11 cellular contexts compared by ENCODE assay signal in genomic region chr13:45695198-45695730, GRCh38. TPM values are rescaled to one million over a fixed set of nuclear protein-coding genes. Genes with fewer than 3 reads are reported as not detected.
A peak's percentile ranks its signal among the peaks of the same experiment; 100 is the strongest.
DNase-seq lines count a peak whose midpoint lies in the region; ATAC-seq and TF ChIP-seq lines count a peak whose summit lies in the region.
"Had no signal": no experiment of that assay in that cellular context is flagged by ENCODE, and none has a peak within 500 bp of the region (broad histone marks: within the 10 kb centered on the region; RNA-seq: fewer than 3 reads in every experiment).

No MANE protein-coding gene starts in this region.

- H3K79me2 ChIP-seq in SK-N-SH (ENCODE audit: insufficient read depth): no peaks in the 10 kb centered on the region

- H3K4me3 ChIP-seq in esophagus muscularis mucosa (no peak overlapping the region), SK-N-SH (ENCODE audit: low read depth in 2 of 2, low read length in 1 of 2) (no peak overlapping the region)

- intact Hi-C loops in esophagus muscularis mucosa (cut with DNase I): no loop called here

- no peak for TF ChIP-seq POLR2A in esophagus muscularis mucosa (IDR thresholded peaks at IDR 0.05; ENCODE audit: low read depth)

- H3K9me2 ChIP-seq in SK-N-SH: no peaks in the 10 kb centered on the region

- no peak overlapping the region for H3K9ac ChIP-seq in SK-N-SH

- no peaks in the 10 kb centered on the region for H4K20me1 ChIP-seq in SK-N-SH (ENCODE audit: insufficient read depth)

- no peak for TF ChIP-seq RAD21 in SK-N-SH (IDR thresholded peaks at IDR 0.05; ENCODE audit: low read length)

- TF ChIP-seq EP300 in esophagus muscularis mucosa (IDR thresholded peaks at IDR 0.05): no peak
- no peak for TF ChIP-seq EP300 in SK-N-SH (IDR thresholded peaks at IDR 0.05; ENCODE audit: borderline replicate concordance in 1 of 2, low read depth in 1 of 2, low read length in 1 of 2)

- WGBS in esophagus muscularis mucosa: 69% methylated on average over 5 of the region's 5 CpGs
- 36% methylated on average over 5 of the region's 5 CpGs for WGBS in SK-N-SH (ENCODE audit: low lambda C conversion rate)

- TF ChIP-seq CTCF in esophagus muscularis mucosa (IDR thresholded peaks at IDR 0.05) (no peak), SK-N-SH (IDR thresholded peaks at IDR 0.05) (no peak)

- DNase-seq in esophagus muscularis mucosa (ENCODE audit: extremely low spot score) (peak; percentile 45), DMS 273 treated with DMSO at 0.1 percent for 48 hours (lab: John Stamatoyannopoulos, UW) (no peak), HEK293T (ENCODE audit: extremely low spot score) (no peak), NCI-H2029 (lab: John Stamatoyannopoulos, UW) (no peak), SK-N-SH (no peak)
- DNase-seq: nephron progenitor cell, SHP77 treated with DMSO at 0.1 percent for 48 hours had no signal

- H3K9me3 ChIP-seq in esophagus muscularis mucosa (no peaks in the 10 kb centered on the region), SK-N-SH (no peaks in the 10 kb centered on the region)

- no peak overlapping the region for H2AFZ ChIP-seq in SK-N-SH (ENCODE audit: low read depth)

- no peak overlapping the region for H3K27ac ChIP-seq in esophagus muscularis mucosa (replicated peaks in 1 of 4)
- H3K27ac ChIP-seq in SK-N-SH (ENCODE audit: low read depth in 2 of 2, low read length in 1 of 2): no peak overlapping the region

- H3F3A ChIP-seq in SK-N-SH (replicated peaks; ENCODE audit: insufficient read depth): no peaks in the 10 kb centered on the region

- H3K4me1 ChIP-seq in esophagus muscularis mucosa (no peaks in the 10 kb centered on the region), SK-N-SH (ENCODE audit: control insufficient read depth in 1 of 2, insufficient read depth in 2 of 2, low read depth in 1 of 2, low read length in 1 of 2) (no peaks in the 10 kb centered on the region)

- POLR2A ChIA-PET in HEK293T (lab: Yijun Ruan, JAX): no interaction called here
- POLR2A ChIA-PET in SK-N-SH (lab: Yijun Ruan, JAX): no interaction called here

- CTCF ChIA-PET in HEK293T (lab: Yijun Ruan, JAX): interaction anchor here (0.7 kb wide), 1 partner anchor 9 kb away, joined by 3 read pairs; no protein-coding TSS in a partner anchor
- CTCF ChIA-PET in SK-N-SH (lab: Yijun Ruan, JAX): interaction anchor here (1.8 kb wide), 1 partner anchor 23 kb away, joined by 4 read pairs; no protein-coding TSS in a partner anchor

- H3K27me3 ChIP-seq in esophagus muscularis mucosa: no peaks in the 10 kb centered on the region
- no peaks in the 10 kb centered on the region for H3K27me3 ChIP-seq in SK-N-SH (ENCODE audit: insufficient read depth)

- ATAC-seq in GM18520 (IDR thresholded peaks at IDR 0.05; ENCODE audit: unreplicated experiment) (peak; percentile 41), GM21447 (IDR thresholded peaks at IDR 0.05; ENCODE audit: unreplicated experiment) (peak; percentile 31), HG03469 (IDR thresholded peaks at IDR 0.05; ENCODE audit: unreplicated experiment) (peak; percentile 32)

- H3K36me3 ChIP-seq in esophagus muscularis mucosa (no peaks in the 10 kb centered on the region), SK-N-SH (replicated peaks in 1 of 2; ENCODE audit: control insufficient read depth in 1 of 2, insufficient read depth in 2 of 2, low read length in 1 of 2) (no peaks in the 10 kb centered on the region)

- no peak overlapping the region for H3K4me2 ChIP-seq in SK-N-SH

TF ChIP-seq in HEK293T, 16 proteins besides CTCF, POLR2A, EP300 and RAD21:
- TF ChIP-seq FOXM1 (IDR thresholded peaks at IDR 0.05; ENCODE audit: borderline replicate concordance) (no peak), BHLHE40 (IDR thresholded peaks at IDR 0.05; ENCODE audit: borderline replicate concordance) (no peak), NFRKB (IDR thresholded peaks at IDR 0.05) (no peak), SUZ12 (IDR thresholded peaks at IDR 0.05) (no peak), ARNT (IDR thresholded peaks at IDR 0.05) (no peak)

TF ChIP-seq in SK-N-SH, 30 proteins besides CTCF, POLR2A, EP300 and RAD21:
- TF ChIP-seq, protein P1, sequence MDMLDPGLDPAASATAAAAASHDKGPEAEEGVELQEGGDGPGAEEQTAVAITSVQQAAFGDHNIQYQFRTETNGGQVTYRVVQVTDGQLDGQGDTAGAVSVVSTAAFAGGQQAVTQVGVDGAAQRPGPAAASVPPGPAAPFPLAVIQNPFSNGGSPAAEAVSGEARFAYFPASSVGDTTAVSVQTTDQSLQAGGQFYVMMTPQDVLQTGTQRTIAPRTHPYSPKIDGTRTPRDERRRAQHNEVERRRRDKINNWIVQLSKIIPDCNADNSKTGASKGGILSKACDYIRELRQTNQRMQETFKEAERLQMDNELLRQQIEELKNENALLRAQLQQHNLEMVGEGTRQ (IDR thresholded peaks at IDR 0.05; ENCODE audit: borderline replicate concordance, low read depth, low read length): no peak
- TF ChIP-seq SMC3 (IDR thresholded peaks at IDR 0.05; ENCODE audit: low read depth, low read length): no peak
- TF ChIP-seq CHD2 (IDR thresholded peaks at IDR 0.05; ENCODE audit: low read length, partially characterized antibody): no peak
- no peak for TF ChIP-seq YY1 (IDR thresholded peaks at IDR 0.05; ENCODE audit: low read depth)
- no peak for TF ChIP-seq TAF1 (IDR thresholded peaks at IDR 0.05; ENCODE audit: borderline replicate concordance, low read depth, low read length)
- TF ChIP-seq NFIC (IDR thresholded peaks at IDR 0.05; ENCODE audit: borderline replicate concordance): no peak
- TF ChIP-seq NRF1 (IDR thresholded peaks at IDR 0.05; ENCODE audit: low read depth, low read length): no peak
- TF ChIP-seq, protein P2, sequence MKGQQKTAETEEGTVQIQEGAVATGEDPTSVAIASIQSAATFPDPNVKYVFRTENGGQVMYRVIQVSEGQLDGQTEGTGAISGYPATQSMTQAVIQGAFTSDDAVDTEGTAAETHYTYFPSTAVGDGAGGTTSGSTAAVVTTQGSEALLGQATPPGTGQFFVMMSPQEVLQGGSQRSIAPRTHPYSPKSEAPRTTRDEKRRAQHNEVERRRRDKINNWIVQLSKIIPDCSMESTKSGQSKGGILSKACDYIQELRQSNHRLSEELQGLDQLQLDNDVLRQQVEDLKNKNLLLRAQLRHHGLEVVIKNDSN (IDR thresholded peaks at IDR 0.05; ENCODE audit: borderline replicate concordance, low read depth): no peak
- no peak for TF ChIP-seq TEAD4 (IDR thresholded peaks at IDR 0.05; ENCODE audit: borderline replicate concordance, insufficient read depth)
- no peak for TF ChIP-seq MEF2A (IDR thresholded peaks at IDR 0.05; ENCODE audit: borderline replicate concordance, low read depth)
- no peak for TF ChIP-seq PBX3 (IDR thresholded peaks at IDR 0.05)
- no peak for TF ChIP-seq MAX (IDR thresholded peaks at IDR 0.05; ENCODE audit: low read depth)
- TF ChIP-seq ZBTB33 (IDR thresholded peaks at IDR 0.05; ENCODE audit: borderline replicate concordance, low read depth): no peak
- no peak for TF ChIP-seq FOXJ3 (CRISPR knock-in tag; IDR thresholded peaks at IDR 0.05)
- no peak for TF ChIP-seq RCOR1 (IDR thresholded peaks at IDR 0.05; ENCODE audit: low read length)
- TF ChIP-seq ELF1 (IDR thresholded peaks at IDR 0.05): no peak
- no peak for TF ChIP-seq FOXM1 (IDR thresholded peaks at IDR 0.05; ENCODE audit: low read depth)

RNA-seq across cellular contexts. Expression of gene CBY2, which starts 6.9 kb away (rescaled TPM):
- total RNA-seq in esophagus muscularis mucosa: not detected
- polyA plus RNA-seq in SK-N-SH (2012; rRNA removed): not detected in 2 replicates
- not detected in 2 replicates for polyA plus RNA-seq in SK-N-SH (2012; cell fraction: cytosol; rRNA removed)
- polyA plus RNA-seq in SK-N-SH (2012; cell fraction: nucleus; rRNA removed): not detected in 2 replicates
- total RNA-seq: glomerular endothelial cell had no signal
